In genomic region chr1:221002601-221003000, GRCh38 we compare ENCODE assay signal across 21 cellular contexts.
DNase-seq lines count a peak whose midpoint lies in the region; ATAC-seq, FAIRE-seq and TF ChIP-seq lines count a peak whose summit lies in the region.
"Had no signal": no experiment of that assay in that cellular context is flagged by ENCODE, and none has a peak within 500 bp of the region (broad histone marks: within the 10 kb centered on the region; RNA-seq: fewer than 3 reads in every experiment).

No MANE protein-coding gene starts in this region.

- no peak overlapping the region for H2BK12ac ChIP-seq in H9 (ENCODE audit: insufficient read length, low read depth, low read length)

- H3K23ac ChIP-seq in H9 (ENCODE audit: insufficient read length, low read depth, low read length), result no peak overlapping the region

- H3K4me1 ChIP-seq in H9 (ENCODE audit: insufficient read depth, low read length), result no peaks in the 10 kb centered on the region
- H3K4me1 ChIP-seq: A549 had no signal

- no peak overlapping the region for H3K27ac Mint-ChIP-seq in stimulated activated memory B cell treated with anti-CD40 and anti-IgM and Interleukin-4, amounts not matched to agents 10 μg/mL and 1 μg/mL and 100 μg/mL, for 72 hours
- H3K27ac Mint-ChIP-seq in H9, result no peak overlapping the region
- H3K27ac Mint-ChIP-seq: B cell; CD4-positive, alpha-beta memory T cell; CD4-positive, CD25-positive, alpha-beta regulatory T cell; CD8-positive, alpha-beta memory T cell had no signal

- no peaks in the 10 kb centered on the region; the same call in 1 of the 2 replicates for H3K79me2 ChIP-seq in H9 (ENCODE audit: insufficient read depth, low read length)

- H3K4me3 ChIP-seq in bronchial epithelial cell (ENCODE audit: low read depth, low read length), result no peak overlapping the region
- H3K4me3 ChIP-seq: A549; BLaER1 treated with 17β-estradiol and CSF1 and Interleukin-3, amounts not matched to agents 10 nM and 100 nM had no signal

- no peak overlapping the region for H2BK15ac ChIP-seq in H9 (ENCODE audit: low read depth, low read length)

- no peak overlapping the region for H3K4me3 Mint-ChIP-seq in stimulated activated memory B cell treated with anti-CD40 and anti-IgM and Interleukin-4, amounts not matched to agents 10 μg/mL and 1 μg/mL and 100 μg/mL, for 72 hours
- no peak overlapping the region for H3K4me3 Mint-ChIP-seq in H9
- H3K4me3 Mint-ChIP-seq: B cell; CD4-positive, alpha-beta memory T cell; CD4-positive, CD25-positive, alpha-beta regulatory T cell; CD8-positive, alpha-beta memory T cell had no signal

- peak; percentile 70 for ATAC-seq in stimulated activated memory B cell treated with anti-CD40 and anti-IgM and Interleukin-4, amounts not matched to agents 10 μg/mL and 1 μg/mL and 100 μg/mL, for 72 hours
- ATAC-seq: A549 had no signal

- no peak overlapping the region for H4K5ac ChIP-seq in H9 (ENCODE audit: insufficient read length, low read depth, low read length)

- H4K20me1 ChIP-seq in H9 (ENCODE audit: control insufficient read depth, insufficient read depth, insufficient read length), result no peaks in the 10 kb centered on the region
- H4K20me1 ChIP-seq: BLaER1 treated with 17β-estradiol and CSF1 and Interleukin-3, amounts not matched to agents 10 nM and 100 nM had no signal

- no peak overlapping the region for H2AK5ac ChIP-seq in H9 (ENCODE audit: insufficient read length, low read length)

- H2BK120ac ChIP-seq in H9 (ENCODE audit: low read depth, low read length, poor library complexity, severe bottlenecking), result no peak overlapping the region

- no peak overlapping the region for H2BK20ac ChIP-seq in H9 (ENCODE audit: low read depth, low read length, poor library complexity, severe bottlenecking)

- no peaks in the 10 kb centered on the region for H3K23me2 ChIP-seq in H9 (ENCODE audit: insufficient read length, low read depth, low read length, poor library complexity, severe bottlenecking)

- H4K8ac ChIP-seq in H9 (replicated peaks; ENCODE audit: insufficient read length, low read depth, low read length), result no peak overlapping the region

- no peak overlapping the region for H2BK5ac ChIP-seq in H9 (ENCODE audit: insufficient read length, low read length)

- H3K14ac ChIP-seq in H9 (ENCODE audit: insufficient read depth, low read length), result no peak overlapping the region

- H2AFZ ChIP-seq in H9 (ENCODE audit: low read length), result no peak overlapping the region

- peak; percentile 89 for FAIRE-seq in bronchial epithelial cell (lab: Jason Lieb, UNC)
- FAIRE-seq: A549, G401.6, GM12891, GM19239 had no signal

- no peaks in the 10 kb centered on the region for H3K36me3 Mint-ChIP-seq in stimulated activated memory B cell treated with anti-CD40 and anti-IgM and Interleukin-4, amounts not matched to agents 10 μg/mL and 1 μg/mL and 100 μg/mL, for 72 hours
- no peaks in the 10 kb centered on the region for H3K36me3 Mint-ChIP-seq in H9 (ENCODE audit: insufficient read depth in 1 of 3, low read depth in 3 of 3)
- H3K36me3 Mint-ChIP-seq: CD4-positive, alpha-beta memory T cell; CD4-positive, CD25-positive, alpha-beta regulatory T cell; CD8-positive, alpha-beta memory T cell had no signal

- no peak overlapping the region for H3K9ac ChIP-seq in H9 (ENCODE audit: extremely low read depth, insufficient read length, low read length)
- H3K9ac ChIP-seq: BLaER1 treated with 17β-estradiol and CSF1 and Interleukin-3, amounts not matched to agents 10 nM and 100 nM had no signal

- no peak overlapping the region for H3K56ac ChIP-seq in H9 (ENCODE audit: insufficient read length, low read depth, low read length)

- no peaks in the 10 kb centered on the region for H3K36me3 ChIP-seq in bronchial epithelial cell (ENCODE audit: control insufficient read depth, insufficient read depth, low read length)
- H3K36me3 ChIP-seq: BLaER1 treated with 17β-estradiol and CSF1 and Interleukin-3, amounts not matched to agents 10 nM and 100 nM had no signal

- no CpG with 5 or more reads among the region's 3 CpGs for WGBS in H9 (ENCODE audit: extremely low coverage, insufficient read length, low lambda C conversion rate)

- H3K4ac ChIP-seq in H9 (ENCODE audit: low read depth, low read length), result no peak overlapping the region

- H3K27me3 Mint-ChIP-seq in stimulated activated memory B cell treated with anti-CD40 and anti-IgM and Interleukin-4, amounts not matched to agents 10 μg/mL and 1 μg/mL and 100 μg/mL, for 72 hours, result no peaks in the 10 kb centered on the region
- H3K27me3 Mint-ChIP-seq in H9 (ENCODE audit: low read depth), result no peaks in the 10 kb centered on the region; the same call in 1 of the 2 replicates
- H3K27me3 Mint-ChIP-seq: B cell; CD4-positive, CD25-positive, alpha-beta regulatory T cell had no signal

- no peaks in the 10 kb centered on the region for H3K79me1 ChIP-seq in H9 (ENCODE audit: insufficient read depth, low read depth, low read length, poor library complexity, severe bottlenecking)

- H3K27me3 ChIP-seq in bronchial epithelial cell (ENCODE audit: control insufficient read depth, insufficient read depth, low read length), result no peaks in the 10 kb centered on the region
- no peaks in the 10 kb centered on the region for H3K27me3 ChIP-seq in H9 (ENCODE audit: insufficient read depth, low read length)

- H3K4me1 Mint-ChIP-seq in stimulated activated memory B cell treated with anti-CD40 and anti-IgM and Interleukin-4, amounts not matched to agents 10 μg/mL and 1 μg/mL and 100 μg/mL, for 72 hours, result no peaks in the 10 kb centered on the region
- no peaks in the 10 kb centered on the region for H3K4me1 Mint-ChIP-seq in H9
- H3K4me1 Mint-ChIP-seq: B cell; CD4-positive, alpha-beta memory T cell; CD4-positive, CD25-positive, alpha-beta regulatory T cell; CD8-positive, alpha-beta memory T cell had no signal

- H3K27ac ChIP-seq in H9 (ENCODE audit: insufficient read length, low read depth, low read length), result no peak overlapping the region
- H3K27ac ChIP-seq: 22Rv1, A549, C4-2B had no signal

- no peaks in the 10 kb centered on the region for H3K9me3 ChIP-seq in H9 (ENCODE audit: control insufficient read depth, low read depth, low read length)
- H3K9me3 ChIP-seq: A549 had no signal

- DNase-seq in CD1c-positive myeloid dendritic cell (ENCODE audit: extremely low spot score) (peak; percentile 29), bronchial epithelial cell (ENCODE audit: low read depth) (no peak), H9 (no peak), NCI-H748 treated with DMSO at 0.1 percent for 48 hours (lab: John Stamatoyannopoulos, UW) (no peak)
- DNase-seq in stimulated activated CD4-positive, alpha-beta T cell treated with anti-CD3 and anti-CD28 coated beads, Interleukin-4, amount 100 ng/mL, for 1 hour, result no peak
- DNase-seq: AML-193; CD4-positive, alpha-beta memory T cell; CD4-positive, CD25-positive, alpha-beta regulatory T cell; CD8-positive, alpha-beta memory T cell; COR-L47; DMS79 treated with DMSO at 0.1 percent for 48 hours; GF-D8 had no signal

- H3K18ac ChIP-seq in H9 (ENCODE audit: insufficient read length, low read depth, low read length), result no peak overlapping the region

- H4K91ac ChIP-seq in H9 (ENCODE audit: insufficient read length, low read depth, low read length), result no peak overlapping the region

- no peak overlapping the region for H3T11ph ChIP-seq in H9 (ENCODE audit: low read length)

- no peak overlapping the region for H3K4me2 ChIP-seq in H9 (ENCODE audit: insufficient read depth, insufficient read length, low read length)
- H3K4me2 ChIP-seq: A549 had no signal

- TF ChIP-seq CTCF in bronchial epithelial cell (IDR thresholded peaks at IDR 0.05; ENCODE audit: insufficient read depth, low read length, severe bottlenecking) (no peak), H9 (conservative IDR thresholded peaks at IDR 0.05) (no peak)

- H3K9me3 Mint-ChIP-seq in stimulated activated memory B cell treated with anti-CD40 and anti-IgM and Interleukin-4, amounts not matched to agents 10 μg/mL and 1 μg/mL and 100 μg/mL, for 72 hours, result no peaks in the 10 kb centered on the region
- H3K9me3 Mint-ChIP-seq in H9, result no peaks in the 10 kb centered on the region; a peak in 1 of 5 replicates
